Comparison of ENCODE assay signal across 15 cellular contexts in genomic region chr7:24899905-24900304, GRCh38.
DNase-seq lines count a peak whose midpoint lies in the region; ATAC-seq and TF ChIP-seq lines count a peak whose summit lies in the region.
"Had no signal": no experiment of that assay in that cellular context is flagged by ENCODE, and none has a peak within 500 bp of the region (broad histone marks: within the 10 kb centered on the region; RNA-seq: fewer than 3 reads in every experiment).

No MANE protein-coding gene starts in this region.

- H4K5ac ChIP-seq in mesendoderm (ENCODE audit: low read length): no peak overlapping the region

- TF ChIP-seq CTCF in GM12865 (IDR thresholded peaks at IDR 0.05; ENCODE audit: insufficient read depth, low read depth, low read length, missing control alignments) (no peak), left lung (IDR thresholded peaks at IDR 0.05) (no peak)

- no peaks in the 10 kb centered on the region for H3K27me3 Mint-ChIP-seq in IgD-negative memory B cell

- no peak overlapping the region for H2BK120ac ChIP-seq in mesendoderm (ENCODE audit: low read depth, low read length)

- no peak overlapping the region for H2BK15ac ChIP-seq in mesendoderm (replicated peaks; ENCODE audit: low read depth)

- intact Hi-C loops in left lung (cut with DNase I): no loop called here

- peak; percentile 45 for ATAC-seq in GM19372 (IDR thresholded peaks at IDR 0.05; ENCODE audit: low read depth, unreplicated experiment)
- peak; percentile 48 for ATAC-seq in HG02852 (IDR thresholded peaks at IDR 0.05; ENCODE audit: unreplicated experiment)
- ATAC-seq in left lung: no peak
- ATAC-seq: body of pancreas had no signal

- no peak overlapping the region for H3K4me3 ChIP-seq in GM12865 (ENCODE audit: low read depth, low read length)
- H3K4me3 ChIP-seq in left lung: no peak overlapping the region
- H3K4me3 ChIP-seq in mesendoderm (ENCODE audit: low read length): no peak overlapping the region
- H3K4me3 ChIP-seq: body of pancreas, left ventricle myocardium inferior, SJCRH30 had no signal

- H3K79me1 ChIP-seq in mesendoderm (ENCODE audit: low read length): peaks cover 3% of the 10 kb centered on the region

- H3K27me3 ChIP-seq in left lung: no peaks in the 10 kb centered on the region
- no peaks in the 10 kb centered on the region for H3K27me3 ChIP-seq in mesendoderm (ENCODE audit: insufficient read depth, low read length, poor library complexity)
- H3K27me3 ChIP-seq: BE2C, body of pancreas, SJCRH30 had no signal

- H3K4me2 ChIP-seq in mesendoderm (ENCODE audit: low read length): no peak overlapping the region

- no peak overlapping the region for H3K9ac ChIP-seq in mesendoderm (ENCODE audit: low read length)

- H2BK5ac ChIP-seq in mesendoderm (ENCODE audit: low read length): no peak overlapping the region

- no peak overlapping the region for H3K27ac ChIP-seq in left lung
- no peak overlapping the region for H3K27ac ChIP-seq in mesendoderm (ENCODE audit: low read depth, low read length)
- H3K27ac ChIP-seq: body of pancreas, left ventricle myocardium inferior, SJCRH30 had no signal

- H2AK5ac ChIP-seq in mesendoderm (ENCODE audit: low read length): no peak overlapping the region

- no CpG with 5 or more reads among the region's 4 CpGs for WGBS in mesendoderm (ENCODE audit: extremely low coverage, insufficient coverage, low lambda C conversion rate)

- no peaks in the 10 kb centered on the region for H3K79me2 ChIP-seq in mesendoderm (ENCODE audit: control insufficient read depth, insufficient read depth, low read length)

- H3K18ac ChIP-seq in mesendoderm (ENCODE audit: low read length): no peak overlapping the region

- peak overlapping the region in 2 of 3 donors; percentile 21 to 80 for H3K27ac Mint-ChIP-seq in IgD-negative memory B cell

- no peak overlapping the region for H3K56ac ChIP-seq in mesendoderm (ENCODE audit: low read length)

- no peaks in the 10 kb centered on the region for H3K9me3 ChIP-seq in left lung
- H3K9me3 ChIP-seq: BE2C, body of pancreas, left ventricle myocardium inferior, SJCRH30 had no signal

- no peaks in the 10 kb centered on the region for H3K36me3 Mint-ChIP-seq in IgD-negative memory B cell

- H4K8ac ChIP-seq in mesendoderm (ENCODE audit: low read depth, low read length): no peak overlapping the region

- H3K4ac ChIP-seq in mesendoderm (ENCODE audit: low read depth, low read length): no peak overlapping the region

- H3K4me3 Mint-ChIP-seq in IgD-negative memory B cell: peak overlapping the region in 3 of 4 donors; percentile 9 to 49 (median 25)

- H3K4me1 ChIP-seq in left lung: peaks cover 0 to under 1% of the 10 kb centered on the region in 2 donors
- no peaks in the 10 kb centered on the region for H3K4me1 ChIP-seq in mesendoderm (ENCODE audit: control insufficient read depth, low read depth, low read length)

- H3K9me3 Mint-ChIP-seq in IgD-negative memory B cell: no peaks in the 10 kb centered on the region

- H3K23ac ChIP-seq in mesendoderm (ENCODE audit: low read length): no peak overlapping the region

- H3K36me3 ChIP-seq in left lung (no peaks in the 10 kb centered on the region), mesendoderm (ENCODE audit: control insufficient read depth, insufficient read depth, low read length) (no peaks in the 10 kb centered on the region)
- H3K36me3 ChIP-seq: left ventricle myocardium inferior, SJCRH30 had no signal

- H3K4me1 Mint-ChIP-seq in IgD-negative memory B cell: peaks cover 43 to 51% (median 47%) of the 10 kb centered on the region in 3 donors

- DNase-seq in GM12865 (ENCODE audit: low read depth) (peak; percentile 85), retina (no peak), left lung (no peak), NCI-H226 (no peak), mesendoderm (no peak)
- DNase-seq: activated T-cell treated with anti-CD3 and anti-CD28 coated beads, Interleukin-2, amount 50 U/mL, for 48 hours; BE2C; body of pancreas; left ventricle myocardium inferior; NCI-H1105; NCI-H69; SJCRH30 had no signal
